In genomic region chr6:4585682-4586468, GRCh38 we compare ENCODE assay signal across 14 cellular contexts.
"Had no signal": no experiment of that assay in that cellular context is flagged by ENCODE, and none has a peak within 500 bp of the region (broad histone marks: within the 10 kb centered on the region; RNA-seq: fewer than 3 reads in every experiment).

No MANE protein-coding gene starts in this region.

- H3K27me3 ChIP-seq: ascending aorta, cardiac muscle cell, thyroid gland had no signal

- H3K4me3 Mint-ChIP-seq: activated naive CD8-positive, alpha-beta T cell treated with anti-CD3 and anti-CD28 coated beads, Interleukin-2, amount 50 U/mL, for 24 hours; immature natural killer cell; naive B cell; T-helper 17 cell; WTC11 had no signal

- H3K4me1 Mint-ChIP-seq: activated naive CD8-positive, alpha-beta T cell treated with anti-CD3 and anti-CD28 coated beads, Interleukin-2, amount 50 U/mL, for 24 hours; naive B cell; T-helper 17 cell had no signal

- H3K4me1 ChIP-seq: parathyroid adenoma had no signal

- H3K36me3 ChIP-seq: ascending aorta, cardiac muscle cell, thyroid gland had no signal

- H3K36me3 Mint-ChIP-seq: naive B cell, WTC11 had no signal

- DNase-seq: activated CD4-positive, alpha-beta T cell treated with anti-CD3 and anti-CD28 coated beads for 48 hours; activated naive CD4-positive, alpha-beta T cell treated with Interleukin-2 at 50 U/mL for 16 hours; activated naive CD8-positive, alpha-beta T cell treated with anti-CD3 and anti-CD28 coated beads, Interleukin-2, amount 50 U/mL, for 24 hours; immature natural killer cell; naive B cell; retina; T-helper 17 cell; thyroid gland had no signal

- H3K4me3 ChIP-seq: ascending aorta, cardiac muscle cell, thyroid gland had no signal

- H3K27ac ChIP-seq: ascending aorta, cardiac muscle cell, parathyroid adenoma, thyroid gland had no signal

- H3K9ac ChIP-seq: parathyroid adenoma had no signal

- ATAC-seq: activated naive CD8-positive, alpha-beta T cell treated with anti-CD3 and anti-CD28 coated beads, Interleukin-2, amount 50 U/mL, for 24 hours; left lobe of liver; SK-N-SH treated with all-trans-retinoic acid at 6 μM for 48 hours; T-helper 17 cell; WTC11 had no signal

- H3K9me3 ChIP-seq: ascending aorta, thyroid gland had no signal

- H3K27ac Mint-ChIP-seq: activated naive CD8-positive, alpha-beta T cell treated with anti-CD3 and anti-CD28 coated beads, Interleukin-2, amount 50 U/mL, for 24 hours; immature natural killer cell; naive B cell; T-helper 17 cell; WTC11 had no signal

- H3K9me3 Mint-ChIP-seq: activated naive CD8-positive, alpha-beta T cell treated with anti-CD3 and anti-CD28 coated beads, Interleukin-2, amount 50 U/mL, for 24 hours; immature natural killer cell; naive B cell; WTC11 had no signal
